In genomic region chr19:47512948-47513319, GRCh38 we compare ENCODE assay signal across 9 cellular contexts. TPM values are rescaled to one million over a fixed set of nuclear protein-coding genes. Genes with fewer than 3 reads are reported as not detected.
DNase-seq lines count a peak whose midpoint lies in the region; ATAC-seq and TF ChIP-seq lines count a peak whose summit lies in the region.
"Had no signal": no experiment of that assay in that cellular context is flagged by ENCODE, and none has a peak within 500 bp of the region (broad histone marks: within the 10 kb centered on the region; RNA-seq: fewer than 3 reads in every experiment).

No MANE protein-coding gene starts in this region.

- H3K4ac ChIP-seq in mesendoderm (ENCODE audit: low read depth, low read length) = no peak overlapping the region

- H3K27ac ChIP-seq in adrenal gland (peak overlapping the region; percentile 49 to 100 (median 87)), right lobe of liver (peak overlapping the region; percentile 59 to 98 (median 74)), thyroid gland (peak overlapping the region; percentile 33 to 92 (median 75)), mesendoderm (ENCODE audit: low read depth, low read length) (no peak overlapping the region)

- H3K36me3 Mint-ChIP-seq in activated T-cell treated with anti-CD3 and anti-CD28 coated beads, Interleukin-2, amount 50 U/mL, for 72 hours (ENCODE audit: insufficient read depth in 2 of 2) = peaks cover 3 to 4% of the 10 kb centered on the region in 2 donors

- peaks cover 72% of the 10 kb centered on the region for H3K4me1 Mint-ChIP-seq in activated T-cell treated with anti-CD3 and anti-CD28 coated beads, Interleukin-2, amount 50 U/mL, for 72 hours (ENCODE audit: low read depth)

- TF ChIP-seq CTCF in adrenal gland (IDR thresholded peaks at IDR 0.05) (no peak), right lobe of liver (IDR thresholded peaks at IDR 0.05) (no peak), thyroid gland (IDR thresholded peaks at IDR 0.05) (no peak)

- H3K23ac ChIP-seq in mesendoderm (ENCODE audit: low read length) = no peak overlapping the region

- H2AK5ac ChIP-seq in mesendoderm (ENCODE audit: low read length) = no peak overlapping the region

- no peak for ATAC-seq in activated T-cell treated with anti-CD3 and anti-CD28 coated beads, Interleukin-2, amount 50 U/mL, for 72 hours (replicated peaks in 1 of 2)
- ATAC-seq in right lobe of liver (no peak), GM19324 (IDR thresholded peaks at IDR 0.05; ENCODE audit: low FRiP score, unreplicated experiment) (no peak)

- H3K4me3 Mint-ChIP-seq in activated T-cell treated with anti-CD3 and anti-CD28 coated beads, Interleukin-2, amount 50 U/mL, for 72 hours = peak overlapping the region; percentile 92 to 98

- intact Hi-C loops in adrenal gland (cut with DNase I) = loop anchor here in 1 of 2 donors (10.0 kb wide), 1 partner anchor 182 kb away; no protein-coding TSS in a partner anchor
- intact Hi-C loops in right lobe of liver (cut with DNase I) = no loop called here
- intact Hi-C loops in thyroid gland (cut with DNase I) = loop anchor here (10.0 kb wide), 1 partner anchor 78 kb away; no protein-coding TSS in a partner anchor

- no peak overlapping the region for H4K8ac ChIP-seq in mesendoderm (ENCODE audit: low read depth, low read length)

- H2BK15ac ChIP-seq in mesendoderm (replicated peaks; ENCODE audit: low read depth) = no peak overlapping the region

- no peaks in the 10 kb centered on the region for H3K36me3 ChIP-seq in adrenal gland (replicated peaks in 1 of 2)
- H3K36me3 ChIP-seq in right lobe of liver = no peaks in the 10 kb centered on the region
- H3K36me3 ChIP-seq in thyroid gland = no peaks in the 10 kb centered on the region
- no peaks in the 10 kb centered on the region for H3K36me3 ChIP-seq in mesendoderm (ENCODE audit: control insufficient read depth, insufficient read depth, low read length)

- H3K4me2 ChIP-seq in mesendoderm (ENCODE audit: low read length) = no peak overlapping the region

- no peaks in the 10 kb centered on the region for H3K27me3 ChIP-seq in adrenal gland
- no peaks in the 10 kb centered on the region for H3K27me3 ChIP-seq in right lobe of liver
- H3K27me3 ChIP-seq in thyroid gland = no peaks in the 10 kb centered on the region
- no peaks in the 10 kb centered on the region for H3K27me3 ChIP-seq in mesendoderm (ENCODE audit: insufficient read depth, low read length, poor library complexity)

- no peak for TF ChIP-seq POLR2A in adrenal gland (IDR thresholded peaks at IDR 0.05)
- TF ChIP-seq POLR2A in right lobe of liver (IDR thresholded peaks at IDR 0.05) = no peak
- TF ChIP-seq POLR2A in thyroid gland (IDR thresholded peaks at IDR 0.05) = no peak

- H4K5ac ChIP-seq in mesendoderm (ENCODE audit: low read length) = no peak overlapping the region

- WGBS in adrenal gland, 4 donors = 58 to 67% (median 65%) methylated on average over 8 of the region's 8 CpGs
- WGBS in right lobe of liver (ENCODE audit: insufficient coverage, low coverage, low lambda C conversion rate, missing lambda C conversion rate) = 19% methylated on average over 8 of the region's 8 CpGs
- WGBS in thyroid gland, 2 donors = 72 to 78% methylated on average over 8 of the region's 8 CpGs
- no CpG with 5 or more reads among the region's 8 CpGs for WGBS in mesendoderm (ENCODE audit: extremely low coverage, insufficient coverage, low lambda C conversion rate)

- no peak overlapping the region for H3K18ac ChIP-seq in mesendoderm (ENCODE audit: low read length)

- H3K4me1 ChIP-seq in adrenal gland (replicated peaks in 1 of 2) = peaks cover 58 to 63% of the 10 kb centered on the region in 2 donors
- peaks cover 0 to 54% (median 15%) of the 10 kb centered on the region in 4 donors for H3K4me1 ChIP-seq in right lobe of liver
- peaks cover 58 to 62% of the 10 kb centered on the region in 2 donors for H3K4me1 ChIP-seq in thyroid gland
- no peaks in the 10 kb centered on the region for H3K4me1 ChIP-seq in mesendoderm (ENCODE audit: control insufficient read depth, low read depth, low read length)

- no peak for DNase-seq in activated T-cell treated with anti-CD3 and anti-CD28 coated beads, Interleukin-2, amount 50 U/mL, for 72 hours
- DNase-seq in activated T-cell treated with anti-CD3 and anti-CD28 coated beads, Interleukin-2, amount 50 U/mL, for 48 hours = no peak
- DNase-seq in adrenal gland (no peak), right lobe of liver (no peak), thyroid gland (no peak), mesendoderm (no peak)
- no peak for DNase-seq in activated CD4-positive, alpha-beta T cell treated with anti-CD3 and anti-CD28 coated beads for 4 hours
- DNase-seq: NCI-H1417 treated with DMSO at 0.1 percent for 48 hours had no signal

- H2BK5ac ChIP-seq in mesendoderm (ENCODE audit: low read length) = no peak overlapping the region

- H3K27ac Mint-ChIP-seq in activated T-cell treated with anti-CD3 and anti-CD28 coated beads, Interleukin-2, amount 50 U/mL, for 72 hours = peak overlapping the region; percentile 99

- no peak overlapping the region for H3K9ac ChIP-seq in mesendoderm (ENCODE audit: low read length)

- H3K4me3 ChIP-seq in adrenal gland (peak overlapping the region in 1 of 4 donors; percentile 76), right lobe of liver (peak overlapping the region; percentile 94 to 98 (median 97)), thyroid gland (replicated peaks in 1 of 3) (peak overlapping the region in 1 of 3 donors; percentile 15), mesendoderm (ENCODE audit: low read length) (no peak overlapping the region)

- no peaks in the 10 kb centered on the region for H3K27me3 Mint-ChIP-seq in activated T-cell treated with anti-CD3 and anti-CD28 coated beads, Interleukin-2, amount 50 U/mL, for 72 hours (ENCODE audit: low read depth)

- peaks cover 32% of the 10 kb centered on the region for H3K79me1 ChIP-seq in mesendoderm (ENCODE audit: low read length)

- H3K79me2 ChIP-seq in mesendoderm (ENCODE audit: control insufficient read depth, insufficient read depth, low read length) = peaks cover 39% of the 10 kb centered on the region

- no peaks in the 10 kb centered on the region for H3K9me3 Mint-ChIP-seq in activated T-cell treated with anti-CD3 and anti-CD28 coated beads, Interleukin-2, amount 50 U/mL, for 72 hours

- no peak overlapping the region for H3K56ac ChIP-seq in mesendoderm (ENCODE audit: low read length)

- H3K9me3 ChIP-seq in adrenal gland (replicated peaks in 1 of 3) = no peaks in the 10 kb centered on the region
- H3K9me3 ChIP-seq in right lobe of liver = no peaks in the 10 kb centered on the region
- H3K9me3 ChIP-seq in thyroid gland = no peaks in the 10 kb centered on the region

- H2BK120ac ChIP-seq in mesendoderm (ENCODE audit: low read depth, low read length) = no peak overlapping the region

RNA-seq across cellular contexts. Expression of gene NAPA, which starts 1.9 kb away (rescaled TPM):
- total RNA-seq in activated T-cell treated with anti-CD3 and anti-CD28 coated beads, Interleukin-2, amount 50 U/mL, for 72 hours = 10 to 100 TPM; 64.4 to 71.5 TPM
- total RNA-seq in adrenal gland (100 to 1,000 TPM; 162 to 481 (median 269) TPM), right lobe of liver (100 to 1,000 TPM in 2 of 6 experiments, 10 to 100 TPM in 4; 83.0 to 179 (median 96.0) TPM), thyroid gland (100 to 1,000 TPM; 146 to 354 (median 213) TPM)
- polyA plus RNA-seq in adrenal gland = 100 to 1,000 TPM; 200 to 283 (median 244) TPM
- polyA plus RNA-seq in mesendoderm (2013, experiment 1 of 2) = 55.9 TPM
- 55.5 TPM for polyA plus RNA-seq in mesendoderm (2013, experiment 2 of 2)

RNA-seq across cellular contexts. Expression of gene KPTN, which starts 28.9 kb away (rescaled TPM):
- total RNA-seq in activated T-cell treated with anti-CD3 and anti-CD28 coated beads, Interleukin-2, amount 50 U/mL, for 72 hours = 10 to 100 TPM in 1 of 2 donors, 1 to 10 TPM in 1; 7.2 to 10.5 TPM
- total RNA-seq in adrenal gland (10 to 100 TPM in 4 of 8 donors, 1 to 10 TPM in 4; 2.9 to 25.6 (median 9.9) TPM), right lobe of liver (1 to 10 TPM; 3.1 to 7.8 (median 6.2) TPM), thyroid gland (1 to 10 TPM; 7.0 to 8.9 (median 7.3) TPM)
- 100 to 1,000 TPM in 1 of 3 donors, 10 to 100 TPM in 1, 1 to 10 TPM in 1; 7.3 to 121 (median 37.5) TPM for polyA plus RNA-seq in adrenal gland
- 22.4 TPM for polyA plus RNA-seq in mesendoderm (2013, experiment 1 of 2)
- polyA plus RNA-seq in mesendoderm (2013, experiment 2 of 2) = 22.2 TPM

RNA-seq across cellular contexts. Expression of gene SLC8A2, which starts 41.2 kb away (rescaled TPM):
- total RNA-seq in activated T-cell treated with anti-CD3 and anti-CD28 coated beads, Interleukin-2, amount 50 U/mL, for 72 hours = under 1 TPM; 0.17 to 0.97 TPM
- 1 to 10 TPM in 4 of 8 donors, under 1 TPM in 1, not detected in 3; 0.36 to 6.1 (median 4.2) TPM for total RNA-seq in adrenal gland
- polyA plus RNA-seq in adrenal gland = 1 to 10 TPM in 2 of 3 donors, under 1 TPM in 1; 0.74 to 3.1 (median 3.0) TPM
- under 1 TPM in 1 of 6 experiments, not detected in 5; 0.13 TPM for total RNA-seq in right lobe of liver
- under 1 TPM in 2 of 4 donors, not detected in 2; 0.29 to 0.59 TPM for total RNA-seq in thyroid gland
- polyA plus RNA-seq in mesendoderm (2013, experiment 1 of 2) = 0.69 TPM
- polyA plus RNA-seq in mesendoderm (2013, experiment 2 of 2) = 0.67 TPM
